20 cellular contexts compared by ENCODE assay signal in the genomic region with DNA sequence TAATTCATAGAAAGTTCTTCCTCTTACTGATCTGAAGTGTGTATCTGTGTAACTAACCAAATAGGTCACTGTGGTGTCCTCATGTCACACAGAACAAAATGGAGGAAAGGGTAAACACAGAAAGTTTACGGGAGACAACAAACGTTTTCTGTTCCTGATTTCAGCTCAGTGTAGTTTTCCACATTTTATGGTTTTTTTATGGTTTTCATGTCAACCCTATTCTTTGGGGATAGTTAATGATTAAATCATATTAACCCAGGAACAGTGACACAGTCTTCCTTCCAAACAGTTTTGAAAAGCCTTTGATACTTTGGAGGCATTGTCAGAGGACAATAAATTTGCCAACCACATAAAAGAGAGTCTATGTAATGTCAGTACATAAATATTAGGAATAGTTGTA. TPM values are rescaled to one million over a fixed set of nuclear protein-coding genes. Genes with fewer than 3 reads are reported as not detected.
DNase-seq lines count a peak whose midpoint lies in the region; ATAC-seq, FAIRE-seq and TF ChIP-seq lines count a peak whose summit lies in the region.
"Had no signal": no experiment of that assay in that cellular context is flagged by ENCODE, and none has a peak within 500 bp of the region (broad histone marks: within the 10 kb centered on the region; RNA-seq: fewer than 3 reads in every experiment).

No MANE protein-coding gene starts in this region.

- H3K9me3 ChIP-seq in A549 = no peaks in the 10 kb centered on the region
- H3K9me3 ChIP-seq in prostate gland = no peaks in the 10 kb centered on the region
- H3K9me3 ChIP-seq: BLaER1, SJSA1 had no signal

- no peaks in the 10 kb centered on the region for H4K20me1 ChIP-seq in GM23338 (replicated peaks; ENCODE audit: insufficient read depth)
- H4K20me1 ChIP-seq: BLaER1 had no signal

- H2AFZ ChIP-seq in GM23338 = no peak overlapping the region

- no peak overlapping the region for H3K27ac ChIP-seq in A549
- peak overlapping the region; percentile 96 for H3K27ac ChIP-seq in VCaP
- H3K27ac ChIP-seq in prostate gland = peak overlapping the region; percentile 5 to 40
- H3K27ac ChIP-seq in GM23338 (ENCODE audit: low read depth) = no peak overlapping the region
- H3K27ac ChIP-seq: BLaER1 had no signal

- no peak overlapping the region for H3K27ac Mint-ChIP-seq in GM23338
- H3K27ac Mint-ChIP-seq: CD8-positive, alpha-beta T cell; IgD-negative memory B cell had no signal

- no peaks in the 10 kb centered on the region for H3F3A ChIP-seq in GM23338 (replicated peaks; ENCODE audit: low read depth)

- intact Hi-C loops in left colon (cut with DNase I, micrococcal nuclease) (no loop called here), prostate gland (cut with DNase I) (no loop called here)

- H3K4me1 ChIP-seq in A549 (peaks cover 14% of the 10 kb centered on the region; the same call in 2 of the 3 replicates), prostate gland (replicated peaks) (no peaks in the 10 kb centered on the region), GM23338 (ENCODE audit: insufficient read depth) (peaks cover 15% of the 10 kb centered on the region)

- H3K27me3 ChIP-seq in prostate gland (replicated peaks; ENCODE audit: insufficient read depth) (no peaks in the 10 kb centered on the region), GM23338 (ENCODE audit: insufficient read depth) (no peaks in the 10 kb centered on the region)
- H3K27me3 ChIP-seq: BLaER1, SJSA1 had no signal

- no peak overlapping the region for H3K4me3 Mint-ChIP-seq in GM23338
- H3K4me3 Mint-ChIP-seq: CD8-positive, alpha-beta T cell; IgD-negative memory B cell had no signal

- ATAC-seq in A549 (no peak), left colon (peak; percentile 57), GM23338 (no peak), GM18870 (IDR thresholded peaks at IDR 0.05; ENCODE audit: unreplicated experiment) (no peak)
- ATAC-seq: CD8-positive, alpha-beta T cell had no signal

- peaks cover 24% of the 10 kb centered on the region for H3K4me1 Mint-ChIP-seq in GM23338

- DNase-seq in A549 (ENCODE audit: low read depth in 1 of 2, low spot score in 1 of 2) = peak in 1 of 2 experiments; percentile 22
- DNase-seq in left colon = no peak
- DNase-seq in prostate gland (ENCODE audit: low spot score) = no peak
- no peak for DNase-seq in GM23338 (ENCODE audit: low spot score)
- no peak for DNase-seq in NCI-H82 (lab: John Stamatoyannopoulos, UW)
- DNase-seq in NCI-H345 (lab: John Stamatoyannopoulos, UW) = no peak
- DNase-seq: CD8-positive, alpha-beta T cell; GDM1; Kasumi-1; NCI-H2029; NCI-H2171; NCI-H510A; SW 1271 had no signal

- H3K4me2 ChIP-seq in A549 (peak overlapping the region; percentile 15; the same call in 1 of the 3 replicates), GM23338 (no peak overlapping the region)
- H3K4me2 ChIP-seq: BLaER1 had no signal

- no peak for FAIRE-seq in A549 (lab: Jason Lieb, UNC)
- FAIRE-seq: GM12892, H54 had no signal

- no peaks in the 10 kb centered on the region for H3K9me2 ChIP-seq in GM23338 (ENCODE audit: insufficient read depth)

- no peak for TF ChIP-seq EP300 in A549 (IDR thresholded peaks at IDR 0.05)

- H3K36me3 ChIP-seq in prostate gland = no peaks in the 10 kb centered on the region
- no peaks in the 10 kb centered on the region for H3K36me3 ChIP-seq in GM23338 (ENCODE audit: insufficient read depth)
- H3K36me3 ChIP-seq: BLaER1, SJSA1 had no signal

- POLR2A ChIA-PET in A549 (lab: Yijun Ruan, JAX) = no interaction called here

- CTCF ChIA-PET in A549 (lab: Yijun Ruan, JAX) = no interaction called here

- H3K36me3 Mint-ChIP-seq in GM23338 (ENCODE audit: low read depth) = no peaks in the 10 kb centered on the region
- H3K36me3 Mint-ChIP-seq: CD8-positive, alpha-beta T cell; IgD-negative memory B cell had no signal

- peaks cover 6% of the 10 kb centered on the region for H3K27me3 Mint-ChIP-seq in GM23338 (ENCODE audit: insufficient read depth, low read depth, poor library complexity)

- TF ChIP-seq POLR2A in A549 (IDR thresholded peaks at IDR 0.05; ENCODE audit: low read length) (no peak), prostate gland (IDR thresholded peaks at IDR 0.05) (no peak)

- no peak overlapping the region for H3K4me3 ChIP-seq in A549
- no peak overlapping the region for H3K4me3 ChIP-seq in prostate gland
- H3K4me3 ChIP-seq in GM23338 = no peak overlapping the region
- H3K4me3 ChIP-seq: BLaER1, SJSA1 had no signal

- H3K9me3 Mint-ChIP-seq in GM23338 = no peaks in the 10 kb centered on the region
- H3K9me3 Mint-ChIP-seq: CD8-positive, alpha-beta T cell had no signal

- TF ChIP-seq RAD21 in A549 (conservative IDR thresholded peaks at IDR 0.05 in 1 of 2, IDR thresholded peaks at IDR 0.05 in 1 of 2) = no peak

- no peaks in the 10 kb centered on the region for H3K79me2 ChIP-seq in GM23338 (replicated peaks; ENCODE audit: insufficient read depth)

- no peak for TF ChIP-seq CTCF in A549 (IDR thresholded peaks at IDR 0.05)
- TF ChIP-seq CTCF in VCaP (conservative IDR thresholded peaks at IDR 0.05) = no peak
- no peak for TF ChIP-seq CTCF in prostate gland (IDR thresholded peaks at IDR 0.05)
- TF ChIP-seq CTCF in GM23338 (conservative IDR thresholded peaks at IDR 0.05; ENCODE audit: low read depth in 2 of 2) = no peak

- 7% methylated on average over 2 of the region's 2 CpGs for WGBS in A549 (ENCODE audit: missing lambda C conversion rate)
- WGBS in prostate gland = 21% methylated on average over 2 of the region's 2 CpGs

TF ChIP-seq in A549, 52 proteins besides CTCF, POLR2A, EP300 and RAD21:
- TF ChIP-seq KDM1A (IDR thresholded peaks at IDR 0.05; ENCODE audit: low read depth) (no peak), CEBPB (IDR thresholded peaks at IDR 0.05) (no peak), GATA3 (IDR thresholded peaks at IDR 0.05; ENCODE audit: borderline replicate concordance) (no peak), ZFP36 (IDR thresholded peaks at IDR 0.05; ENCODE audit: borderline replicate concordance, partially characterized antibody) (no peak), MAFK (IDR thresholded peaks at IDR 0.05; ENCODE audit: partially characterized antibody) (no peak), RFX5 (IDR thresholded peaks at IDR 0.05) (no peak)

TF ChIP-seq in GM23338, 12 proteins besides CTCF, POLR2A, EP300 and RAD21 (continues in another document):
- TF ChIP-seq, protein P1, sequence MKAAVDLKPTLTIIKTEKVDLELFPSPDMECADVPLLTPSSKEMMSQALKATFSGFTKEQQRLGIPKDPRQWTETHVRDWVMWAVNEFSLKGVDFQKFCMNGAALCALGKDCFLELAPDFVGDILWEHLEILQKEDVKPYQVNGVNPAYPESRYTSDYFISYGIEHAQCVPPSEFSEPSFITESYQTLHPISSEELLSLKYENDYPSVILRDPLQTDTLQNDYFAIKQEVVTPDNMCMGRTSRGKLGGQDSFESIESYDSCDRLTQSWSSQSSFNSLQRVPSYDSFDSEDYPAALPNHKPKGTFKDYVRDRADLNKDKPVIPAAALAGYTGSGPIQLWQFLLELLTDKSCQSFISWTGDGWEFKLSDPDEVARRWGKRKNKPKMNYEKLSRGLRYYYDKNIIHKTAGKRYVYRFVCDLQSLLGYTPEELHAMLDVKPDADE (IDR thresholded peaks at IDR 0.05) = no peak
- TF ChIP-seq EZH2 (IDR thresholded peaks at IDR 0.05; ENCODE audit: low read depth, unreplicated experiment) = no peak

RNA-seq across cellular contexts. Expression of gene LNX1, which starts 4.2 kb away (rescaled TPM):
- 0.14 and 0.20 TPM in 2 replicates for polyA plus RNA-seq in A549 (2011; rRNA removed)
- 0.01 TPM in 1 of 2 replicates, not detected in the other for polyA plus RNA-seq in A549 (2012; cell fraction: cytosol; rRNA removed)
- polyA plus RNA-seq in A549 (2012; cell fraction: nucleus; rRNA removed) = 0.07 and 0.31 TPM in 2 replicates
- polyA plus RNA-seq in A549 (2017; fragmentation: RNase III; extraction: RNeasy Plus Mini Kit Qiagen cat#74134 plus additional on column Dnase treatment) = 0.04 TPM in 2 of 3 replicates, not detected in the other
- 0.39 and 0.62 TPM in 2 replicates for polyA minus RNA-seq in A549 (2011; rRNA and poly(A)+ RNA removed)
- total RNA-seq in left colon = 10 to 100 TPM; 17.5 to 18.4 TPM
- 10 to 100 TPM; 13.1 to 13.2 TPM for total RNA-seq in prostate gland
- total RNA-seq in GM23338 (2014; rRNA removed; shearing (Covaris generic)) = 5.4 and 7.3 TPM in 2 replicates
- polyA plus RNA-seq in GM23338 (2016; fragmentation: Nextera tagmentation; extraction: Ambion mirVana) = 5.0 and 6.4 TPM in 2 replicates
- total RNA-seq: CD8-positive, alpha-beta T cell; SJSA1 had no signal

Comparison
In these comparisons a context has a peak if more than half of its experiments do, and no peak if none do; other contexts are left out.
1. H3K27ac ChIP-seq: peak in VCaP (single experiment) and prostate gland (2 of 2); none in A549 (0 of 2) and GM23338 (single experiment).